ENCODE assay signal across 14 cellular contexts in genomic region chr3:4714045-4714444, GRCh38.
DNase-seq lines count a peak whose midpoint lies in the region; ATAC-seq and TF ChIP-seq lines count a peak whose summit lies in the region.
"Had no signal": no experiment of that assay in that cellular context is flagged by ENCODE, and none has a peak within 500 bp of the region (broad histone marks: within the 10 kb centered on the region; RNA-seq: fewer than 3 reads in every experiment).

No MANE protein-coding gene starts in this region.

- no CpG with 5 or more reads among the region's 7 CpGs for WGBS in trophoblast cell (ENCODE audit: extremely low coverage, insufficient coverage, insufficient read length)
- 68 to 78% methylated on average over 7 of the region's 7 CpGs for WGBS in transverse colon (ENCODE audit: low coverage in 1 of 2), 2 donors

- ATAC-seq in left cardiac atrium, result no peak
- ATAC-seq: GM23338 had no signal

- no peak for TF ChIP-seq POLR2A in breast epithelium (IDR thresholded peaks at IDR 0.05)
- TF ChIP-seq POLR2A in transverse colon (IDR thresholded peaks at IDR 0.05), result no peak

- peaks cover 1% of the 10 kb centered on the region for H3K79me2 ChIP-seq in trophoblast cell (ENCODE audit: control insufficient read depth, insufficient read depth, low read length, poor library complexity)

- H2AK5ac ChIP-seq in trophoblast cell (ENCODE audit: low read length), result peak overlapping the region; percentile 71

- TF ChIP-seq EP300 in transverse colon (IDR thresholded peaks at IDR 0.05; ENCODE audit: low read depth), result no peak

- H2BK120ac ChIP-seq in trophoblast cell (ENCODE audit: insufficient read depth, low read length, poor library complexity), result peak overlapping the region; percentile 85

- no peaks in the 10 kb centered on the region for H3K9me3 Mint-ChIP-seq in MCF 10A (ENCODE audit: unreplicated experiment)
- H3K9me3 Mint-ChIP-seq: CD4-positive, alpha-beta T cell; GM23338 had no signal

- H3K18ac ChIP-seq in trophoblast cell (ENCODE audit: low read length), result peak overlapping the region; percentile 67

- H3K4me3 Mint-ChIP-seq in MCF 10A (ENCODE audit: unreplicated experiment), result no peak overlapping the region
- H3K4me3 Mint-ChIP-seq: CD4-positive, alpha-beta T cell; GM23338 had no signal

- in situ Hi-C loops in transverse colon (cut with MboI; ENCODE audit: low pct_ligation_motif_present in 1 of 4, low pct_unique_long_range_greater_than_20kb in 1 of 4, low sequenced_read_pairs in 3 of 4), result loop anchor here in 3 of 4 donors (10.0 to 25.0 kb wide), 2 partner anchors 341 to 348 kb away; no protein-coding TSS in a partner anchor

- H3K9ac ChIP-seq in trophoblast cell (ENCODE audit: low read length), result no peak overlapping the region

- no peak overlapping the region for H3K4me2 ChIP-seq in trophoblast cell (ENCODE audit: low read length)
- H3K4me2 ChIP-seq: GM23338 had no signal

- H3K14ac ChIP-seq in trophoblast cell (ENCODE audit: low read length), result peak overlapping the region; percentile 86

- H2BK12ac ChIP-seq in trophoblast cell (ENCODE audit: low read length), result peak overlapping the region; percentile 90

- H3K23ac ChIP-seq in trophoblast cell (ENCODE audit: low read length), result no peak overlapping the region

- H3K27ac ChIP-seq in breast epithelium (peak overlapping the region; percentile 76 to 83), trophoblast cell (ENCODE audit: low read depth, low read length) (peak overlapping the region; percentile 9), transverse colon (no peak overlapping the region)

- H3K9me3 ChIP-seq in breast epithelium (no peaks in the 10 kb centered on the region), trophoblast cell (ENCODE audit: insufficient read depth, low read depth, low read length) (no peaks in the 10 kb centered on the region), transverse colon (no peaks in the 10 kb centered on the region)

- H2BK5ac ChIP-seq in trophoblast cell (ENCODE audit: low read depth, low read length, poor library complexity), result peak overlapping the region; percentile 25

- no peaks in the 10 kb centered on the region for H3K27me3 Mint-ChIP-seq in MCF 10A (ENCODE audit: insufficient read depth, unreplicated experiment)
- H3K27me3 Mint-ChIP-seq: CD4-positive, alpha-beta T cell had no signal

- no peaks in the 10 kb centered on the region for H3K36me3 Mint-ChIP-seq in MCF 10A (ENCODE audit: insufficient read depth, unreplicated experiment)

- POLR2A ChIA-PET in MCF 10A (lab: Yijun Ruan, JAX), result interaction anchor here (0.7 to 4.2 kb wide), 3 partner anchors 267 to 340 kb away, joined by 3 to 49 read pairs (median 40); partner anchors contain the start of gene BHLHE40

- H2AFZ ChIP-seq in trophoblast cell (ENCODE audit: insufficient read depth, low read length, poor library complexity), result no peak overlapping the region
- H2AFZ ChIP-seq: GM23338 had no signal

- BruUV-seq in MCF 10A (replicated peaks; lab: Mats Ljungman, UMichigan), result no TSS peak

- TF ChIP-seq CTCF in breast epithelium (IDR thresholded peaks at IDR 0.05) (no peak), MCF 10A (IDR thresholded peaks at IDR 0.05; ENCODE audit: unreplicated experiment) (no peak), fibroblast of mammary gland (conservative IDR thresholded peaks at IDR 0.05; ENCODE audit: control insufficient read depth, insufficient read depth, low read depth, low read length) (no peak), transverse colon (IDR thresholded peaks at IDR 0.05) (no peak)

- CTCF ChIA-PET in MCF 10A (lab: Yijun Ruan, JAX), result interaction anchor here (0.7 to 3.8 kb wide), 9 partner anchors 8 to 410 kb away, joined by 3 to 50 read pairs (median 3); partner anchors contain the start of gene BHLHE40

- H3K36me3 ChIP-seq in breast epithelium, result no peaks in the 10 kb centered on the region
- no peaks in the 10 kb centered on the region for H3K36me3 ChIP-seq in trophoblast cell (ENCODE audit: control insufficient read depth in 1 of 2, insufficient read depth in 2 of 2, low read length in 2 of 2)
- peaks cover 0 to 3% (median 0%) of the 10 kb centered on the region in 4 donors for H3K36me3 ChIP-seq in transverse colon

- no peak overlapping the region for H3K4ac ChIP-seq in trophoblast cell (ENCODE audit: low read depth, low read length)

- H4K12ac ChIP-seq in trophoblast cell (ENCODE audit: low read depth, low read length), result no peak overlapping the region

- intact Hi-C loops in breast epithelium (cut with DNase I; ENCODE audit: low total_unique reads) (no loop called here), MCF 10A (cut with micrococcal nuclease) (loop anchor here (5.0 kb wide), 1 partner anchor 473 kb away; the partner anchor contains the start of gene EDEM1), transverse colon (cut with DNase I; ENCODE audit: low total_unique reads) (no loop called here), left cardiac atrium (cut with DNase I) (loop anchor here in 1 of 2 donors (2.0 kb wide), 1 partner anchor 343 kb away; no protein-coding TSS in a partner anchor)

- H3K4me1 ChIP-seq in breast epithelium (peaks cover 10 to 11% of the 10 kb centered on the region in 2 donors), trophoblast cell (ENCODE audit: control insufficient read depth in 1 of 2, insufficient read depth in 2 of 2, low read length in 2 of 2) (peaks cover 11 to 16% of the 10 kb centered on the region in 2 experiments), transverse colon (peaks cover 6 to 19% (median 15%) of the 10 kb centered on the region in 4 donors)

- peak overlapping the region; percentile 96 for H4K91ac ChIP-seq in trophoblast cell (ENCODE audit: low read depth, low read length)

- H3K4me3 ChIP-seq in breast epithelium (no peak overlapping the region), fibroblast of mammary gland (ENCODE audit: control insufficient read depth, low read depth, low read length) (no peak overlapping the region), trophoblast cell (ENCODE audit: low read depth, low read length) (no peak overlapping the region), transverse colon (no peak overlapping the region)
- H3K4me3 ChIP-seq: GM23338 had no signal

- DNase-seq in breast epithelium (ENCODE audit: low spot score in 2 of 2) (no peak), MCF 10A (ENCODE audit: unreplicated experiment) (no peak), fibroblast of mammary gland (ENCODE audit: low read depth) (peak; percentile 47), trophoblast cell (no peak), transverse colon (peak; percentile 21), left cardiac atrium (no peak), activated gamma-delta T cell treated with Interleukin-2 at 50 U/mL for 16 hours (no peak)
- DNase-seq in activated CD4-positive, alpha-beta T cell treated with anti-CD3 and anti-CD28 coated beads, Interleukin-2, amount 50 U/mL, for 1 hour, result no peak
- DNase-seq: 8988T; Calu3; CD4-positive, alpha-beta T cell; DMS 273 treated with DMSO at 0.1 percent for 48 hours; H7 had no signal

- H3K27ac Mint-ChIP-seq in MCF 10A (ENCODE audit: low read depth, unreplicated experiment), result no peak overlapping the region
- H3K27ac Mint-ChIP-seq: CD4-positive, alpha-beta T cell; GM23338 had no signal

- H3K27me3 ChIP-seq in breast epithelium (no peaks in the 10 kb centered on the region), trophoblast cell (ENCODE audit: insufficient read depth, low read length) (no peaks in the 10 kb centered on the region), transverse colon (no peaks in the 10 kb centered on the region)

- peak overlapping the region; percentile 69 for H4K8ac ChIP-seq in trophoblast cell (ENCODE audit: low read depth, low read length)

- H3K4me1 Mint-ChIP-seq in MCF 10A (ENCODE audit: insufficient read depth, unreplicated experiment), result peaks cover 22% of the 10 kb centered on the region

- H3K79me1 ChIP-seq in trophoblast cell (ENCODE audit: low read length), result peaks cover 26% of the 10 kb centered on the region

Comparison
In these comparisons a context has a peak if more than half of its experiments do, and no peak if none do; other contexts are left out.
1. DNase-seq: peak in fibroblast of mammary gland (single experiment) and transverse colon (single experiment); none in breast epithelium (0 of 2), MCF 10A (single experiment), trophoblast cell (0 of 2), activated CD4-positive, alpha-beta T cell treated with anti-CD3 and anti-CD28 coated beads, Interleukin-2, amount 50 U/mL, for 1 hour (single experiment), left cardiac atrium (single experiment) and activated gamma-delta T cell treated with Interleukin-2 at 50 U/mL for 16 hours (single experiment).
2. H3K27ac ChIP-seq: peak in breast epithelium (2 of 2) and trophoblast cell (single experiment); none in transverse colon (0 of 4).